Comparison of ENCODE assay signal across 1 cellular context in genomic region chr5:6712582-6713273, GRCh38.
TF ChIP-seq lines count a peak whose summit lies in the region.

No MANE protein-coding gene starts in this region.

TF ChIP-seq in HepG2, 621 proteins besides CTCF, POLR2A, EP300 and RAD21 (continued from another document):
- TF ChIP-seq NCOA5 (CRISPR knock-in tag; IDR thresholded peaks at IDR 0.05) (no peak), NFYB (CRISPR knock-in tag; IDR thresholded peaks at IDR 0.05) (no peak), GABPB1 (CRISPR knock-in tag; IDR thresholded peaks at IDR 0.05) (peak; percentile 74), IRF1 (CRISPR knock-in tag; IDR thresholded peaks at IDR 0.05; ENCODE audit: low read depth) (0 out of 2 replicates have a peak, but pooled peaks have one; percentile 34), SUZ12 (IDR thresholded peaks at IDR 0.05; ENCODE audit: low read depth, low read length) (no peak), SP1 (IDR thresholded peaks at IDR 0.05) (no peak), SP1 (CRISPR knock-in tag; IDR thresholded peaks at IDR 0.05) (no peak), ZNF292 (CRISPR knock-in tag; IDR thresholded peaks at IDR 0.05; ENCODE audit: borderline replicate concordance, low read depth) (no peak), BCL6 (CRISPR knock-in tag; IDR thresholded peaks at IDR 0.05) (no peak), ZNF280D (CRISPR knock-in tag; IDR thresholded peaks at IDR 0.05) (no peak), MTA3 (CRISPR knock-in tag; IDR thresholded peaks at IDR 0.05) (no peak), TRAFD1 (CRISPR knock-in tag; IDR thresholded peaks at IDR 0.05; ENCODE audit: borderline replicate concordance) (no peak; the same call in 1 of the 2 replicates), HMGXB3 (CRISPR knock-in tag; IDR thresholded peaks at IDR 0.05; ENCODE audit: borderline replicate concordance) (no peak), ZNF558 (CRISPR knock-in tag; IDR thresholded peaks at IDR 0.05; ENCODE audit: borderline replicate concordance) (peak; percentile 85; the same call in 1 of the 2 replicates), ZHX1 (CRISPR knock-in tag; IDR thresholded peaks at IDR 0.05; ENCODE audit: low read depth) (no peak; the same call in 1 of the 2 replicates), SMYD3 (CRISPR knock-in tag; IDR thresholded peaks at IDR 0.05) (no peak), ZNF710 (CRISPR knock-in tag; IDR thresholded peaks at IDR 0.05; ENCODE audit: borderline replicate concordance) (no peak), RBM39 (IDR thresholded peaks at IDR 0.05; ENCODE audit: low read depth, low read length, poor library complexity, severe bottlenecking) (peak; percentile 90), ZBTB26 (CRISPR knock-in tag; IDR thresholded peaks at IDR 0.05; ENCODE audit: borderline replicate concordance) (no peak), ZNF12 (CRISPR knock-in tag; IDR thresholded peaks at IDR 0.05) (no peak; the same call in 1 of the 2 replicates), FOXC1 (CRISPR knock-in tag; IDR thresholded peaks at IDR 0.05; ENCODE audit: borderline replicate concordance) (peak; percentile 98), KLF12 (CRISPR knock-in tag; IDR thresholded peaks at IDR 0.05; ENCODE audit: borderline replicate concordance) (peak; percentile 94), ZNF839 (CRISPR knock-in tag; IDR thresholded peaks at IDR 0.05; ENCODE audit: borderline replicate concordance) (no peak)
